Comparison of ENCODE assay signal across 8 cellular contexts in genomic region chr10:119872610-119872859, GRCh38. TPM values are rescaled to one million over a fixed set of nuclear protein-coding genes. Genes with fewer than 3 reads are reported as not detected.
A peak's percentile ranks its signal among the peaks of the same experiment; 100 is the strongest.
DNase-seq lines count a peak whose midpoint lies in the region; ATAC-seq and TF ChIP-seq lines count a peak whose summit lies in the region.

A gene with protein sequence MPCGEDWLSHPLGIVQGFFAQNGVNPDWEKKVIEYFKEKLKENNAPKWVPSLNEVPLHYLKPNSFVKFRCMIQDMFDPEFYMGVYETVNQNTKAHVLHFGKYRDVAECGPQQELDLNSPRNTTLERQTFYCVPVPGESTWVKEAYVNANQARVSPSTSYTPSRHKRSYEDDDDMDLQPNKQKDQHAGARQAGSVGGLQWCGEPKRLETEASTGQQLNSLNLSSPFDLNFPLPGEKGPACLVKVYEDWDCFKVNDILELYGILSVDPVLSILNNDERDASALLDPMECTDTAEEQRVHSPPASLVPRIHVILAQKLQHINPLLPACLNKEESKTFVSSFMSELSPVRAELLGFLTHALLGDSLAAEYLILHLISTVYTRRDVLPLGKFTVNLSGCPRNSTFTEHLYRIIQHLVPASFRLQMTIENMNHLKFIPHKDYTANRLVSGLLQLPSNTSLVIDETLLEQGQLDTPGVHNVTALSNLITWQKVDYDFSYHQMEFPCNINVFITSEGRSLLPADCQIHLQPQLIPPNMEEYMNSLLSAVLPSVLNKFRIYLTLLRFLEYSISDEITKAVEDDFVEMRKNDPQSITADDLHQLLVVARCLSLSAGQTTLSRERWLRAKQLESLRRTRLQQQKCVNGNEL (minus strand): TSS chr10:119872843. CDS start chr10:119872584, 259 bp downstream.

- peak; percentile 27 for ATAC-seq in HG03025 (IDR thresholded peaks at IDR 0.05; ENCODE audit: low FRiP score, unreplicated experiment)
- ATAC-seq in stimulated activated memory B cell treated with anti-CD40 and anti-IgM and Interleukin-4, amounts not matched to agents 10 μg/mL and 1 μg/mL and 100 μg/mL, for 72 hours = no peak

- no peak for DNase-seq in adrenal gland
- DNase-seq in GM10266 (ENCODE audit: extremely low spot score) = no peak
- DNase-seq in UCSD-AML1 (lab: John Stamatoyannopoulos, UW; ENCODE audit: unreplicated experiment) = no peak
- no peak for DNase-seq in activated CD4-positive, alpha-beta T cell treated with anti-CD3 and anti-CD28 coated beads, Interleukin-2, amount 50 U/mL, for 4 hours

- H3K27ac ChIP-seq in adrenal gland = peak within 1 kb of the TSS; percentile 81 to 94 (median 88)
- no peak within 1 kb of the TSS for H3K27ac ChIP-seq in iPS-18a (ENCODE audit: low read length)

- H3K9me3 Mint-ChIP-seq in stimulated activated memory B cell treated with anti-CD40 and anti-IgM and Interleukin-4, amounts not matched to agents 10 μg/mL and 1 μg/mL and 100 μg/mL, for 72 hours = no peaks in the 10 kb centered on the region

- H3K9me3 ChIP-seq in adrenal gland (replicated peaks in 1 of 3) = no peaks in the 10 kb centered on the region
- no peaks in the 10 kb centered on the region for H3K9me3 ChIP-seq in iPS-18a (ENCODE audit: control insufficient read depth, low read depth, low read length)

- 0 to 1% methylated on average over 13 to 42 of the region's 42 CpGs; no CpG with 5 or more reads in 2 of the 4 donors for WGBS in adrenal gland, 4 donors

- H3K4me1 Mint-ChIP-seq in stimulated activated memory B cell treated with anti-CD40 and anti-IgM and Interleukin-4, amounts not matched to agents 10 μg/mL and 1 μg/mL and 100 μg/mL, for 72 hours = peaks cover 35% of the 10 kb centered on the region

- intact Hi-C loops in adrenal gland (cut with DNase I) = no loop called here

- peak within 1 kb of the TSS; percentile 90 for H3K4me3 Mint-ChIP-seq in stimulated activated memory B cell treated with anti-CD40 and anti-IgM and Interleukin-4, amounts not matched to agents 10 μg/mL and 1 μg/mL and 100 μg/mL, for 72 hours

- H3K9ac ChIP-seq in iPS-18a (ENCODE audit: low read length) = peak within 1 kb of the TSS; percentile 81

- H3K27ac Mint-ChIP-seq in stimulated activated memory B cell treated with anti-CD40 and anti-IgM and Interleukin-4, amounts not matched to agents 10 μg/mL and 1 μg/mL and 100 μg/mL, for 72 hours = peak within 1 kb of the TSS; percentile 93

- H3K4me1 ChIP-seq in adrenal gland (replicated peaks in 1 of 2) (peaks cover 0 to 30% of the 10 kb centered on the region in 2 donors), iPS-18a (ENCODE audit: control insufficient read depth, low read depth, low read length) (peaks cover 6% of the 10 kb centered on the region)

- H3K36me3 Mint-ChIP-seq in stimulated activated memory B cell treated with anti-CD40 and anti-IgM and Interleukin-4, amounts not matched to agents 10 μg/mL and 1 μg/mL and 100 μg/mL, for 72 hours = no peaks in the 10 kb centered on the region

- H3K27me3 ChIP-seq in adrenal gland (no peaks in the 10 kb centered on the region), iPS-18a (ENCODE audit: control insufficient read depth, insufficient read depth, low read length) (no peaks in the 10 kb centered on the region)

- H3K4me3 ChIP-seq in adrenal gland (peak within 1 kb of the TSS; percentile 49 to 99 (median 80)), iPS-18a (ENCODE audit: low read length) (peak within 1 kb of the TSS; percentile 92)

- TF ChIP-seq CTCF in adrenal gland (IDR thresholded peaks at IDR 0.05) (no peak), GM10266 (IDR thresholded peaks at IDR 0.05; ENCODE audit: control insufficient read depth, insufficient read depth, low read depth, missing control alignments) (no peak)

- H3K36me3 ChIP-seq in adrenal gland (replicated peaks in 1 of 2) (no peaks in the 10 kb centered on the region), iPS-18a (ENCODE audit: control insufficient read depth, low read depth, low read length) (no peaks in the 10 kb centered on the region)

- TF ChIP-seq POLR2A in GM15510 (IDR thresholded peaks at IDR 0.05; ENCODE audit: borderline replicate concordance, extremely low read depth, insufficient read length) (peak; percentile 77), adrenal gland (IDR thresholded peaks at IDR 0.05) (peak in 1 of 2 donors; percentile 68)

- no peaks in the 10 kb centered on the region for H3K27me3 Mint-ChIP-seq in stimulated activated memory B cell treated with anti-CD40 and anti-IgM and Interleukin-4, amounts not matched to agents 10 μg/mL and 1 μg/mL and 100 μg/mL, for 72 hours

RNA-seq across cellular contexts. Expression of the gene that starts here (rescaled TPM):
- total RNA-seq in adrenal gland = 10 to 100 TPM; 30.2 to 44.1 (median 35.1) TPM
- 10 to 100 TPM; 11.1 to 44.3 (median 13.0) TPM for polyA plus RNA-seq in adrenal gland
